Comparison of ENCODE assay signal across 29 cellular contexts in the genomic region with DNA sequence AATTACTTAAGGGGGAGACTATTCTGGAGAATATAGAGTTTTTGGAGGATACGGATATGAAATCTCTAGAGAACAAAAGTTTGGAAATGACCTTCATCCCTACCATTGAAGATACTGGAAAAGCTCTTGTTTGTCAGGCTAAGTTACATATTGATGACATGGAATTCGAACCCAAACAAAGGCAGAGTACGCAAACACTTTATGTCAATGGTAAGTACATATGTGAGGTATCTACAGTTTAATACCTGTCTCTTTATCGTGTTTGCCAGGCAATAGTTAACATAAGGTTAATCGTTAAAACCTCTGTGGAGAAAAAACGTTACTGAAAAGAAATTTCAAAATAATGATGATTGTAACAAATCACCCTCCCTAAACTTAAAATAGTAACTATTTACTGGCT. TPM values are rescaled to one million over a fixed set of nuclear protein-coding genes. Genes with fewer than 3 reads are reported as not detected.
"Had no signal": no experiment of that assay in that cellular context is flagged by ENCODE, and none has a peak within 500 bp of the region (broad histone marks: within the 10 kb centered on the region; RNA-seq: fewer than 3 reads in every experiment).

No MANE protein-coding gene starts in this region.

- H3K79me2 ChIP-seq: parathyroid adenoma had no signal

- H3K9me3 ChIP-seq: left lung, lower lobe of right lung, neutrophil, psoas muscle, right lobe of liver, tibial nerve, uterus had no signal

- FAIRE-seq: islet of Langerhans, kidney had no signal

- H3K27ac ChIP-seq: left lung, lower lobe of right lung, neural progenitor cell, neutrophil, parathyroid adenoma, psoas muscle, right lobe of liver, tibial nerve, uterus had no signal

- H3K9ac ChIP-seq: neural progenitor cell, parathyroid adenoma had no signal

- ATAC-seq: left colon; left lung; lower lobe of right lung; natural killer cell; psoas muscle; stimulated activated memory B cell treated with anti-CD40 and anti-IgM and Interleukin-4, amounts not matched to agents 10 μg/mL and 1 μg/mL and 100 μg/mL, for 72 hours had no signal

- H2AFZ ChIP-seq: neural progenitor cell, parathyroid adenoma had no signal

- H3K4me3 ChIP-seq: left lung, lower lobe of right lung, neural progenitor cell, psoas muscle, right lobe of liver, smooth muscle cell, tibial nerve, uterus had no signal

- DNase-seq: hypothalamus; immature natural killer cell; kidney; left colon; left lung; lower lobe of right lung; mammary epithelial cell; mesenchymal stem cell; naive B cell; natural killer cell; nephron progenitor cell; occipital lobe; psoas muscle; right lobe of liver; stimulated activated CD4-positive, alpha-beta T cell treated with anti-CD3 and anti-CD28 coated beads, Interleukin-1b, Interleukin-23, amount 100 ng/mL, for 48 hours; stimulated activated CD4-positive, alpha-beta T cell treated with anti-CD3 and anti-CD28 coated beads, Interleukin-2, amount 100 ng/mL, for 48 hours; stimulated activated CD4-positive, alpha-beta T cell treated with anti-CD3 and anti-CD28 coated beads, Interleukin-4, amount 100 ng/mL, for 4 hours; stimulated activated CD8-positive, alpha-beta memory T cell treated with anti-CD3 and anti-CD28 coated beads, Interleukin-4, amount 100 ng/mL, for 48 hours; stimulated activated naive CD4-positive, alpha-beta T cell treated with Interleukin-2 at 50 U/mL for 16 hours; stimulated activated naive CD8-positive, alpha-beta T cell treated with anti-CD3 and anti-CD28 coated beads, Interleukin-15, amount 100 ng/mL, for 72 hours; substantia nigra; uterus had no signal

- H3K36me3 ChIP-seq: left lung, lower lobe of right lung, neural progenitor cell, neutrophil, right lobe of liver, uterus had no signal

- H3K27me3 ChIP-seq: left lung, neural progenitor cell, neutrophil, right lobe of liver, tibial nerve, uterus had no signal

- H3K4me1 ChIP-seq: psoas muscle, right lobe of liver, uterus had no signal

- H3K4me2 ChIP-seq: neural progenitor cell, smooth muscle cell had no signal

RNA-seq across cellular contexts. Expression of a gene that starts 11.8 kb away (rescaled TPM):
- polyA plus RNA-seq: immature natural killer cell, mammary epithelial cell had no signal
